1 cellular context compared by ENCODE assay signal in the genomic region with DNA sequence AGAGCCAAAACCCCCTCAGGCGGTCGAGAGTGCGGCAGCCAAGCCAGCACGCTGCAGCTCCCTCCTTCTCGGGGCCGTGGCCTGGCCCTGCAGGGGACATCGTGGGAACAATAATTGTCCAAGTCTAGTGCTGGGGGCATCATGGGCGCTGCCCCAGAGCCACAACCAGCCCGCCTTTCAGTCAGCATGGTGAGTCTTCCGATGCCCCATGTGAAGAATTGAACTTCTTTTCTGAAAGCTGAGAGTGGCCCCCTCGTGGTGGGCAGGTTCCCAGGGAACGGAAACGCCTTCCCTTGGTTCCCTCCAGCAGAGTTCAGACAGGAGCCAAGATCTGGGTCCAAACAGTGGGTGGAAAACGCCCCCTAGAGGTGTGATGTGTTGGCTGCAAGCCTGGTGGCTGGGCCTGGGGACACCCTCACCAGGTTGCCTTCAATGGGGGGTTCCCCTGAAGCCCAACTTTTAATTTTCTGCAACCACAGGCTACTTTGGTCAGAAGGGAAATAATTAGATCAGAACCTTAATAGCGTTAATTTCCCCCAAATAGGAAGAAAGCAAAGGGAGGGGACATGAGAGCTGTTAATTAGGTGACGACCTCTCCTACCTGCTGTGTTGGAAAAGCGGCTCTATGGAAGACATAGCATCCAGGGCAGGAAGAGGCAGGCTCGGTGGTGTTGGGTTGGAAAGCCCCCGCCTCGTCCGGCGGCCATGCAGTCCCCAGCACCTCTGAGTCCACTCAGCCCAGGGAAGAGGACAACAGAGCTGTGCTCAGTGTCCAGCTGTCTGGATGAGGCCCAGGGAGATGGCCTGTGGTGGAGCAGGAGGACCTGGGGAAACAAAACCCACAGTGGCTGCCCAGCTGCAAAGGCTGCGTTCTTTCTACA.
TF ChIP-seq lines count a peak whose summit lies in the region.

No MANE protein-coding gene starts in this region.

TF ChIP-seq in HepG2, 621 proteins besides CTCF, POLR2A, EP300 and RAD21 (continued from another document and continues in another):
- TF ChIP-seq, protein P1, sequence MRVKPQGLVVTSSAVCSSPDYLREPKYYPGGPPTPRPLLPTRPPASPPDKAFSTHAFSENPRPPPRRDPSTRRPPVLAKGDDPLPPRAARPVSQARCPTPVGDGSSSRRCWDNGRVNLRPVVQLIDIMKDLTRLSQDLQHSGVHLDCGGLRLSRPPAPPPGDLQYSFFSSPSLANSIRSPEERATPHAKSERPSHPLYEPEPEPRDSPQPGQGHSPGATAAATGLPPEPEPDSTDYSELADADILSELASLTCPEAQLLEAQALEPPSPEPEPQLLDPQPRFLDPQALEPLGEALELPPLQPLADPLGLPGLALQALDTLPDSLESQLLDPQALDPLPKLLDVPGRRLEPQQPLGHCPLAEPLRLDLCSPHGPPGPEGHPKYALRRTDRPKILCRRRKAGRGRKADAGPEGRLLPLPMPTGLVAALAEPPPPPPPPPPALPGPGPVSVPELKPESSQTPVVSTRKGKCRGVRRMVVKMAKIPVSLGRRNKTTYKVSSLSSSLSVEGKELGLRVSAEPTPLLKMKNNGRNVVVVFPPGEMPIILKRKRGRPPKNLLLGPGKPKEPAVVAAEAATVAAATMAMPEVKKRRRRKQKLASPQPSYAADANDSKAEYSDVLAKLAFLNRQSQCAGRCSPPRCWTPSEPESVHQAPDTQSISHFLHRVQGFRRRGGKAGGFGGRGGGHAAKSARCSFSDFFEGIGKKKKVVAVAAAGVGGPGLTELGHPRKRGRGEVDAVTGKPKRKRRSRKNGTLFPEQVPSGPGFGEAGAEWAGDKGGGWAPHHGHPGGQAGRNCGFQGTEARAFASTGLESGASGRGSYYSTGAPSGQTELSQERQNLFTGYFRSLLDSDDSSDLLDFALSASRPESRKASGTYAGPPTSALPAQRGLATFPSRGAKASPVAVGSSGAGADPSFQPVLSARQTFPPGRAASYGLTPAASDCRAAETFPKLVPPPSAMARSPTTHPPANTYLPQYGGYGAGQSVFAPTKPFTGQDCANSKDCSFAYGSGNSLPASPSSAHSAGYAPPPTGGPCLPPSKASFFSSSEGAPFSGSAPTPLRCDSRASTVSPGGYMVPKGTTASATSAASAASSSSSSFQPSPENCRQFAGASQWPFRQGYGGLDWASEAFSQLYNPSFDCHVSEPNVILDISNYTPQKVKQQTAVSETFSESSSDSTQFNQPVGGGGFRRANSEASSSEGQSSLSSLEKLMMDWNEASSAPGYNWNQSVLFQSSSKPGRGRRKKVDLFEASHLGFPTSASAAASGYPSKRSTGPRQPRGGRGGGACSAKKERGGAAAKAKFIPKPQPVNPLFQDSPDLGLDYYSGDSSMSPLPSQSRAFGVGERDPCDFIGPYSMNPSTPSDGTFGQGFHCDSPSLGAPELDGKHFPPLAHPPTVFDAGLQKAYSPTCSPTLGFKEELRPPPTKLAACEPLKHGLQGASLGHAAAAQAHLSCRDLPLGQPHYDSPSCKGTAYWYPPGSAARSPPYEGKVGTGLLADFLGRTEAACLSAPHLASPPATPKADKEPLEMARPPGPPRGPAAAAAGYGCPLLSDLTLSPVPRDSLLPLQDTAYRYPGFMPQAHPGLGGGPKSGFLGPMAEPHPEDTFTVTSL (CRISPR knock-in tag; IDR thresholded peaks at IDR 0.05; ENCODE audit: borderline replicate concordance), result no peak
- TF ChIP-seq ISL2 (CRISPR knock-in tag; IDR thresholded peaks at IDR 0.05) (peak; percentile 64), ZNF598 (CRISPR knock-in tag; IDR thresholded peaks at IDR 0.05; ENCODE audit: borderline replicate concordance) (peak; percentile 99; the same call in 1 of the 2 replicates), TGIF2 (CRISPR knock-in tag; IDR thresholded peaks at IDR 0.05) (peak; percentile 85), ARID2 (CRISPR knock-in tag; IDR thresholded peaks at IDR 0.05; ENCODE audit: borderline replicate concordance) (no peak), NCOA5 (CRISPR knock-in tag; IDR thresholded peaks at IDR 0.05) (no peak), MAFG (CRISPR knock-in tag; IDR thresholded peaks at IDR 0.05) (no peak), KMT2B (CRISPR knock-in tag; IDR thresholded peaks at IDR 0.05) (peak; percentile 66; the same call in 1 of the 2 replicates), NFIB (CRISPR knock-in tag; IDR thresholded peaks at IDR 0.05; ENCODE audit: borderline replicate concordance) (no peak), ZNF883 (CRISPR knock-in tag; IDR thresholded peaks at IDR 0.05; ENCODE audit: not compliant biosample characterization) (peak; percentile 82), ASH2L (IDR thresholded peaks at IDR 0.05; ENCODE audit: insufficient read length, low read depth, low read length) (peak; percentile 19), EHMT2 (IDR thresholded peaks at IDR 0.05; ENCODE audit: borderline replicate concordance, low read depth, low read length) (no peak), NR2F6 (IDR thresholded peaks at IDR 0.05) (0 out of 2 replicates have a peak, but pooled peaks have one; percentile 31), NR2F6 (CRISPR knock-in tag; IDR thresholded peaks at IDR 0.05) (peak; percentile 80; the same call in 1 of the 2 replicates), ZNF274 (CRISPR knock-in tag; IDR thresholded peaks at IDR 0.05) (peak; percentile 92), ZFP37 (CRISPR knock-in tag; IDR thresholded peaks at IDR 0.05; ENCODE audit: borderline replicate concordance) (peak; percentile 73; the same call in 1 of the 2 replicates), ZBTB38 (CRISPR knock-in tag; IDR thresholded peaks at IDR 0.05) (no peak; the same call in 1 of the 2 replicates), ZNF546 (CRISPR knock-in tag; conservative IDR thresholded peaks at IDR 0.05) (no peak), ZNF724P (CRISPR knock-in tag; IDR thresholded peaks at IDR 0.05; ENCODE audit: borderline replicate concordance) (peak; percentile 14; the same call in 1 of the 2 replicates)
- TF ChIP-seq, protein P2, sequence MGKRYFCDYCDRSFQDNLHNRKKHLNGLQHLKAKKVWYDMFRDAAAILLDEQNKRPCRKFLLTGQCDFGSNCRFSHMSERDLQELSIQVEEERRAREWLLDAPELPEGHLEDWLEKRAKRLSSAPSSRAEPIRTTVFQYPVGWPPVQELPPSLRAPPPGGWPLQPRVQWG (CRISPR knock-in tag; IDR thresholded peaks at IDR 0.05; ENCODE audit: borderline replicate concordance, low read depth), result no peak
- TF ChIP-seq, protein P3, sequence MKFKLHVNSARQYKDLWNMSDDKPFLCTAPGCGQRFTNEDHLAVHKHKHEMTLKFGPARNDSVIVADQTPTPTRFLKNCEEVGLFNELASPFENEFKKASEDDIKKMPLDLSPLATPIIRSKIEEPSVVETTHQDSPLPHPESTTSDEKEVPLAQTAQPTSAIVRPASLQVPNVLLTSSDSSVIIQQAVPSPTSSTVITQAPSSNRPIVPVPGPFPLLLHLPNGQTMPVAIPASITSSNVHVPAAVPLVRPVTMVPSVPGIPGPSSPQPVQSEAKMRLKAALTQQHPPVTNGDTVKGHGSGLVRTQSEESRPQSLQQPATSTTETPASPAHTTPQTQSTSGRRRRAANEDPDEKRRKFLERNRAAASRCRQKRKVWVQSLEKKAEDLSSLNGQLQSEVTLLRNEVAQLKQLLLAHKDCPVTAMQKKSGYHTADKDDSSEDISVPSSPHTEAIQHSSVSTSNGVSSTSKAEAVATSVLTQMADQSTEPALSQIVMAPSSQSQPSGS (CRISPR knock-in tag; IDR thresholded peaks at IDR 0.05), result peak; percentile 72; the same call in 1 of the 2 replicates
- TF ChIP-seq, protein P4, sequence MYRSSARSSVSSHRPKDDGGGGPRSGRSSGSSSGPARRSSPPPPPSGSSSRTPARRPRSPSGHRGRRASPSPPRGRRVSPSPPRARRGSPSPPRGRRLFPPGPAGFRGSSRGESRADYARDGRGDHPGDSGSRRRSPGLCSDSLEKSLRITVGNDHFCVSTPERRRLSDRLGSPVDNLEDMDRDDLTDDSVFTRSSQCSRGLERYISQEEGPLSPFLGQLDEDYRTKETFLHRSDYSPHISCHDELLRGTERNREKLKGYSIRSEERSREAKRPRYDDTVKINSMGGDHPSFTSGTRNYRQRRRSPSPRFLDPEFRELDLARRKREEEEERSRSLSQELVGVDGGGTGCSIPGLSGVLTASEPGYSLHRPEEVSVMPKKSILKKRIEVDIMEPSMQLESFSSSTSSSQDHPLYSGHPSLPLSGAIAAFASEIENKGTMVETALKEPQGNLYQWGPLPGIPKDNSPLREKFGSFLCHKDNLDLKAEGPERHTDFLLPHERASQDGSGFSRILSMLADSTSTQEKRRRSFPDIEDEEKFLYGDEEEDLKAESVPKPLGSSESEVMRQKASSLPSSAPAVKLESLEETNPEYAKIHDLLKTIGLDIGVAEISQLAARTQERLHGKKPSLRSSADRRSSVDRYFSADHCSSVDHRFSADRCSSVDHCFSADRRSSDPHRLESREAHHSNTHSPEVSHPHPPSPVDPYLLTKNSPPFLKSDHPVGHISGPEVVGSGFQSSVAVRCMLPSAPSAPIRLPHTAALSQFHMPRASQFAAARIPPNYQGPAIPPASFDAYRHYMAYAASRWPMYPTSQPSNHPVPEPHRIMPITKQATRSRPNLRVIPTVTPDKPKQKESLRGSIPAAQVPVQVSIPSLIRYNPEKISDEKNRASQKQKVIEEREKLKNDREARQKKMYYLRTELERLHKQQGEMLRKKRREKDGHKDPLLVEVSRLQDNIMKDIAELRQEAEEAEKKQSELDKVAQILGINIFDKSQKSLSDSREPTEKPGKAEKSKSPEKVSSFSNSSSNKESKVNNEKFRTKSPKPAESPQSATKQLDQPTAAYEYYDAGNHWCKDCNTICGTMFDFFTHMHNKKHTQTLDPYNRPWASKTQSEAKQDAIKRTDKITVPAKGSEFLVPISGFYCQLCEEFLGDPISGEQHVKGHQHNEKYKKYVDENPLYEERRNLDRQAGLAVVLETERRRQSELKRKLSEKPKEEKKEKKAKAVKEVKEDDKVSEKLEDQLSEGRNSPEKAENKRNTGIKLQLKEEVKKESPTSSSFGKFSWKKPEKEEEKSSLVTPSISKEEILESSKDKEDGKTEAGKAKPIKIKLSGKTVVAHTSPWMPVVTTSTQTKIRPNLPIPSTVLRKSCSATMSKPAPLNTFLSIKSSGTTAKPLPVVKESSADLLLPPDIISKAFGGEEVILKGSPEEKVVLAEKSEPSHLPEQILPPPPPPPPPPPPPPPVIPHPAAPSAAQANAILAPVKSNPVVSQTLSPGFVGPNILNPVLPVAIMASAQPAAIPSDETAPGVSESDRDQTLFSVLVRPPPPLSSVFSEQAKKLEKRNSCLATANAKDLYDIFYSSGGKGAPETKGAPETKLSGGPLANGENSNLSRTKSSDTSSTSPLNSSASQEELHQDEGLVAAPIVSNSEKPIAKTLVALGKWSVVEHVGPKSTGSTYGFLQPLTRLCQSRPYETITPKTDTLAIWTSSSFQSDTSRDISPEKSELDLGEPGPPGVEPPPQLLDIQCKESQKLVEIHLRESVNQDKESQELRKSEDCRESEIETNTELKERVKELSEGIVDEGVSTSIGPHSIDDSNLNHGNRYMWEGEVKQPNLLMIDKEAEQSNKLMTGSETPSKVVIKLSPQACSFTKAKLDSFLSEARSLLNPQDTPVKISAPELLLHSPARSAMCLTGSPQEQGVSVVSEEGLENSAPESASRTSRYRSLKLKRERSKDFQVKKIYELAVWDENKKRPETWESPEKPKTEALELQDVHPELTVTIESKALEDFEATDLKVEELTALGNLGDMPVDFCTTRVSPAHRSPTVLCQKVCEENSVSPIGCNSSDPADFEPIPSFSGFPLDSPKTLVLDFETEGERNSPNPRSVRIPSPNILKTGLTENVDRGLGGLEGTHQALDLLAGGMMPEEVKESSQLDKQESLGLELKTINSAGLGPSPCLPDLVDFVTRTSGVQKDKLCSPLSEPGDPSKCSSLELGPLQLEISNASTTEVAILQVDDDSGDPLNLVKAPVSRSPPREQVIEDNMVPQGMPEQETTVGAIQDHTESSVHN (CRISPR knock-in tag; IDR thresholded peaks at IDR 0.05), result no peak; the same call in 1 of the 2 replicates
- TF ChIP-seq, protein P5, sequence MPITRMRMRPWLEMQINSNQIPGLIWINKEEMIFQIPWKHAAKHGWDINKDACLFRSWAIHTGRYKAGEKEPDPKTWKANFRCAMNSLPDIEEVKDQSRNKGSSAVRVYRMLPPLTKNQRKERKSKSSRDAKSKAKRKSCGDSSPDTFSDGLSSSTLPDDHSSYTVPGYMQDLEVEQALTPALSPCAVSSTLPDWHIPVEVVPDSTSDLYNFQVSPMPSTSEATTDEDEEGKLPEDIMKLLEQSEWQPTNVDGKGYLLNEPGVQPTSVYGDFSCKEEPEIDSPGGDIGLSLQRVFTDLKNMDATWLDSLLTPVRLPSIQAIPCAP (CRISPR knock-in tag; IDR thresholded peaks at IDR 0.05; ENCODE audit: low read depth), result no peak
- TF ChIP-seq, protein P6, sequence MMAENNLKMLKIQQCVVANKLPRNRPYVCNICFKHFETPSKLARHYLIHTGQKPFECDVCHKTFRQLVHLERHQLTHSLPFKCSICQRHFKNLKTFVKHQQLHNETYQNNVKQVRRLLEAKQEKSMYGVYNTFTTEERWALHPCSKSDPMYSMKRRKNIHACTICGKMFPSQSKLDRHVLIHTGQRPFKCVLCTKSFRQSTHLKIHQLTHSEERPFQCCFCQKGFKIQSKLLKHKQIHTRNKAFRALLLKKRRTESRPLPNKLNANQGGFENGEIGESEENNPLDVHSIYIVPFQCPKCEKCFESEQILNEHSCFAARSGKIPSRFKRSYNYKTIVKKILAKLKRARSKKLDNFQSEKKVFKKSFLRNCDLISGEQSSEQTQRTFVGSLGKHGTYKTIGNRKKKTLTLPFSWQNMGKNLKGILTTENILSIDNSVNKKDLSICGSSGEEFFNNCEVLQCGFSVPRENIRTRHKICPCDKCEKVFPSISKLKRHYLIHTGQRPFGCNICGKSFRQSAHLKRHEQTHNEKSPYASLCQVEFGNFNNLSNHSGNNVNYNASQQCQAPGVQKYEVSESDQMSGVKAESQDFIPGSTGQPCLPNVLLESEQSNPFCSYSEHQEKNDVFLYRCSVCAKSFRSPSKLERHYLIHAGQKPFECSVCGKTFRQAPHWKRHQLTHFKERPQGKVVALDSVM (CRISPR knock-in tag; IDR thresholded peaks at IDR 0.05), result no peak
